In the genomic region with DNA sequence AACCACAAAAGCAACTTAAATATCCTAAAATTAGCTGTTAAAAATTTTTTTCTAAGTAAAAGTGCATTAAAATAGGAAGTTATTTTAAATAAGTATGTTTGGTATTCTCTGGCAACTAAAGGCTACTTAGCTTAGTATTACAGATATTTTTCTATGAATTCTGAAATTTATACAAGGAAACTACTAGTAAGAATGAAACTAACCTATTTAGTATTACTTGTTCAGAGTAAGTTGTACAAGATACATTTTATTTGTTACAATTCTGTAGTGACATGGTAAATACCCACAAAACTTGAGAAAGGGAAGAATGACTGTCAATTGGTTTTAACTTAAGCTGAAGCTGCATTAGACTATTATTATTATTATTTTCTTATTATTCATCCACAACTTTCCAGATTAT, we compare ENCODE assay signal across 24 cellular contexts. TPM values are rescaled to one million over a fixed set of nuclear protein-coding genes. Genes with fewer than 3 reads are reported as not detected.
DNase-seq lines count a peak whose midpoint lies in the region; ATAC-seq, FAIRE-seq and TF ChIP-seq lines count a peak whose summit lies in the region.
"Had no signal": no experiment of that assay in that cellular context is flagged by ENCODE, and none has a peak within 500 bp of the region (broad histone marks: within the 10 kb centered on the region; RNA-seq: fewer than 3 reads in every experiment).

No MANE protein-coding gene starts in this region.

- SMC1A ChIA-PET in GM12878 (lab: Charles Lee; ENCODE audit: uncharacterized antibody, unreplicated experiment) = interaction anchor here (0.6 to 1.8 kb wide), 9 partner anchors 9 to 455 kb away, joined by 3 to 5 read pairs (median 4); no protein-coding TSS in a partner anchor

- H3K4me3 ChIP-seq in GM12878 = no peak overlapping the region
- H3K4me3 ChIP-seq: body of pancreas, neural progenitor cell, prostate gland, sigmoid colon, tibial nerve had no signal

- TF ChIP-seq RAD21 in GM12878 (IDR thresholded peaks at IDR 0.05; ENCODE audit: insufficient read depth, low read depth, low read length) = no peak

- in situ Hi-C loops in GM12878 (cut with MboI) = no loop called here

- H3K9ac ChIP-seq in GM12878 (ENCODE audit: control insufficient read depth, insufficient read depth, low read length) = no peak overlapping the region
- H3K9ac ChIP-seq: neural progenitor cell had no signal

- no peak for FAIRE-seq in GM12878 (lab: Jason Lieb, UNC)

- H3K79me2 ChIP-seq in GM12878 (ENCODE audit: control insufficient read depth, insufficient read depth, low read length) = peaks cover 92% of the 10 kb centered on the region

- no peak overlapping the region for H2AFZ ChIP-seq in GM12878 (ENCODE audit: control insufficient read depth, low read depth, low read length)
- H2AFZ ChIP-seq: neural progenitor cell had no signal

- intact Hi-C loops in GM12878 (cut with micrococcal nuclease; ENCODE audit: unreplicated experiment) = loop anchor here (10.0 kb wide), 1 partner anchor 393 kb away; no protein-coding TSS in a partner anchor

- TF ChIP-seq CTCF in GM12878 (IDR thresholded peaks at IDR 0.05 in 2 of 3, conservative IDR thresholded peaks at IDR 0.05 in 1 of 3; ENCODE audit: control insufficient read depth in 2 of 3, extremely low read depth in 1 of 3, insufficient read depth in 1 of 3, low read depth in 3 of 3, low read length in 3 of 3) = no peak

- RAD21 ChIA-PET in GM12878 (lab: Charles Lee; ENCODE audit: unreplicated experiment) = interaction anchor here (0.9 to 1.9 kb wide), 4 partner anchors 9 to 175 kb away, joined by 3 to 8 read pairs (median 4); no protein-coding TSS in a partner anchor

- ATAC-seq in GM18511 (IDR thresholded peaks at IDR 0.05; ENCODE audit: unreplicated experiment) (peak; percentile 33), GM18867 (IDR thresholded peaks at IDR 0.05; ENCODE audit: unreplicated experiment) (peak; percentile 28), HG03432 (IDR thresholded peaks at IDR 0.05; ENCODE audit: unreplicated experiment) (peak; percentile 29), GM12878 (peak; percentile 36), HG03025 (IDR thresholded peaks at IDR 0.05; ENCODE audit: low FRiP score, unreplicated experiment) (no peak), HG03457 (IDR thresholded peaks at IDR 0.05; ENCODE audit: unreplicated experiment) (no peak)
- ATAC-seq: body of pancreas, HCT116 had no signal

- POLR2A ChIA-PET in GM12878 (lab: Charles Lee) = interaction anchor here (1.2 kb wide), 1 partner anchor 8 kb away, joined by 8 read pairs; no protein-coding TSS in a partner anchor

- H3K27me3 ChIP-seq in GM12878 (replicated peaks in 1 of 2; ENCODE audit: control insufficient read depth in 2 of 2, insufficient read depth in 2 of 2, low read length in 1 of 2) = no peaks in the 10 kb centered on the region
- H3K27me3 ChIP-seq: body of pancreas, neural progenitor cell, sigmoid colon, tibial nerve had no signal

- H3K36me3 ChIP-seq in GM12878 (ENCODE audit: control insufficient read depth in 2 of 2, insufficient read depth in 2 of 2, low read length in 1 of 2) = peaks cover 0 to 8% of the 10 kb centered on the region in 2 experiments; a peak in 2 of 4 replicates
- H3K36me3 ChIP-seq: prostate gland, sigmoid colon, tibial nerve had no signal

- BruUV-seq in GM12878 (replicated peaks; lab: Mats Ljungman, UMichigan) = no TSS peak

- H4K20me1 ChIP-seq in GM12878 (ENCODE audit: control insufficient read depth, insufficient read depth) = no peaks in the 10 kb centered on the region

- no peak for DNase-seq in GM12878 (ENCODE audit: low read depth, low spot score)
- no peak for DNase-seq in H4 (ENCODE audit: low spot score)
- DNase-seq: activated gamma-delta T cell treated with Interleukin-2 at 50 U/mL for 16 hours; body of pancreas; CD4-positive, alpha-beta T cell; cerebellar nuclear complex; DMS 273 treated with DMSO at 0.1 percent for 48 hours; head of caudate nucleus; Kasumi-1; NCI-H1092 treated with DMSO at 0.1 percent for 48 hours; NCI-H2029; NCI-H2227 treated with DMSO at 0.1 percent for 48 hours; sigmoid colon had no signal

- H3K4me1 ChIP-seq in GM12878 (ENCODE audit: control insufficient read depth, insufficient read depth, low read length) = peaks cover 20% of the 10 kb centered on the region

- CTCF ChIA-PET in GM12878 (lab: Yijun Ruan, JAX) = interaction anchor here (1.5 to 2.3 kb wide), 2 partner anchors 10 to 22 kb away, joined by 3 to 11 read pairs; no protein-coding TSS in a partner anchor

- no peak for TF ChIP-seq POLR2A in GM12878 (IDR thresholded peaks at IDR 0.05; ENCODE audit: low read depth, low read length)

- no peak overlapping the region for H3K27ac ChIP-seq in GM12878 (ENCODE audit: control insufficient read depth, insufficient read depth)
- H3K27ac ChIP-seq: body of pancreas, neural progenitor cell, prostate gland, RWPE1, tibial nerve, VCaP had no signal

- peak overlapping the region; percentile 63; the same call in 1 of the 2 replicates for H3K4me2 ChIP-seq in GM12878 (ENCODE audit: control insufficient read depth, insufficient read depth)
- H3K4me2 ChIP-seq: neural progenitor cell had no signal

- no peaks in the 10 kb centered on the region for H3K9me3 ChIP-seq in GM12878 (replicated peaks; ENCODE audit: control insufficient read depth, insufficient read depth, low read length)
- H3K9me3 ChIP-seq: body of pancreas, prostate gland, sigmoid colon, tibial nerve had no signal

- no peak for TF ChIP-seq EP300 in GM12878 (IDR thresholded peaks at IDR 0.05; ENCODE audit: borderline replicate concordance in 1 of 2, control insufficient read depth in 1 of 2, low read depth in 2 of 2, low read length in 2 of 2)

TF ChIP-seq in GM12878, 131 proteins besides CTCF, POLR2A, EP300 and RAD21:
- peak; percentile 61 for TF ChIP-seq JUNB (IDR thresholded peaks at IDR 0.05)
- TF ChIP-seq, protein P1, sequence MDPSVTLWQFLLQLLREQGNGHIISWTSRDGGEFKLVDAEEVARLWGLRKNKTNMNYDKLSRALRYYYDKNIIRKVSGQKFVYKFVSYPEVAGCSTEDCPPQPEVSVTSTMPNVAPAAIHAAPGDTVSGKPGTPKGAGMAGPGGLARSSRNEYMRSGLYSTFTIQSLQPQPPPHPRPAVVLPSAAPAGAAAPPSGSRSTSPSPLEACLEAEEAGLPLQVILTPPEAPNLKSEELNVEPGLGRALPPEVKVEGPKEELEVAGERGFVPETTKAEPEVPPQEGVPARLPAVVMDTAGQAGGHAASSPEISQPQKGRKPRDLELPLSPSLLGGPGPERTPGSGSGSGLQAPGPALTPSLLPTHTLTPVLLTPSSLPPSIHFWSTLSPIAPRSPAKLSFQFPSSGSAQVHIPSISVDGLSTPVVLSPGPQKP (IDR thresholded peaks at IDR 0.05; ENCODE audit: low read depth, low read length) = no peak

RNA-seq across cellular contexts. Expression of a gene that starts 6.5 kb away (rescaled TPM):
- 117 and 124 TPM in 2 replicates for total RNA-seq in GM12878 (2013; cell fraction: nucleolus; rRNA removed)
- total RNA-seq in GM12878 (2014; rRNA removed) = 22.6 and 28.1 TPM in 2 replicates
- 34.6 and 36.3 TPM in 2 replicates for total RNA-seq in GM12878 (2014; rRNA removed; fragmentation: Illumina TruSeq; extraction: Trizol)
- total RNA-seq in GM12878 (2021) = 25.2 and 26.5 TPM in 2 replicates
- 7.6 TPM for polyA plus RNA-seq in GM12878 (2011; ENCODE audit: low read depth)
- 15.3 and 24.3 TPM in 2 replicates for polyA plus RNA-seq in GM12878 (2011; rRNA removed)
- 4.8 and 5.6 TPM in 2 replicates for polyA plus RNA-seq in GM12878 (2011; cell fraction: cytosol; rRNA removed)
- 34.4 and 39.4 TPM in 2 replicates for polyA plus RNA-seq in GM12878 (2011; cell fraction: nucleus; rRNA removed)
- polyA plus RNA-seq in GM12878 (2012) = 14.1 and 17.0 TPM in 2 replicates
- polyA plus RNA-seq in GM12878 (2014; fragmentation: Illumina TruSeq; extraction: Trizol) = 25.7 and 33.7 TPM in 2 replicates
- polyA plus RNA-seq in GM12878 (2014; fragmentation: Nextera tagmentation; extraction: Ambion mirVana) = 1 to 10 TPM; 8.5 to 9.8 TPM
- polyA plus RNA-seq in GM12878 (2014; rRNA removed) = 11.2 and 12.2 TPM in 2 replicates
- polyA plus RNA-seq in GM12878 (2016; fragmentation: Nextera tagmentation; extraction: Ambion mirVana) = 10 to 100 TPM; 17.0 to 18.8 TPM
- 28.4 and 41.4 TPM in 2 replicates for polyA minus RNA-seq in GM12878 (2011; rRNA and poly(A)+ RNA removed)
- 12.8 and 15.9 TPM in 2 replicates for polyA minus RNA-seq in GM12878 (2011; cell fraction: cytosol; rRNA and poly(A)+ RNA removed)
- polyA minus RNA-seq in GM12878 (2011; cell fraction: nucleus; rRNA and poly(A)+ RNA removed) = 62.6 and 76.3 TPM in 2 replicates
- total RNA-seq in H4 (2014; rRNA removed; shearing (Covaris generic)) = 10.9 and 14.2 TPM in 2 replicates

Comparison
In these comparisons a context has a peak if more than half of its experiments do, and no peak if none do; other contexts are left out.
1. ATAC-seq: peak in GM18511 (single experiment), GM18867 (single experiment), HG03432 (single experiment) and GM12878 (single experiment); none in HG03025 (single experiment) and HG03457 (single experiment).